Comparison of ENCODE assay signal across 13 cellular contexts in genomic region chr3:177904661-177905060, GRCh38.
A peak's percentile ranks its signal among the peaks of the same experiment; 100 is the strongest.
DNase-seq lines count a peak whose midpoint lies in the region; ATAC-seq and TF ChIP-seq lines count a peak whose summit lies in the region.
"Had no signal": no experiment of that assay in that cellular context is flagged by ENCODE, and none has a peak within 500 bp of the region (broad histone marks: within the 10 kb centered on the region; RNA-seq: fewer than 3 reads in every experiment).

No MANE protein-coding gene starts in this region.

- H3K27me3 ChIP-seq in lower lobe of right lung (ENCODE audit: low read depth) (no peaks in the 10 kb centered on the region), transverse colon (no peaks in the 10 kb centered on the region)

- TF ChIP-seq EP300 in Ishikawa (IDR thresholded peaks at IDR 0.05; ENCODE audit: borderline replicate concordance): no peak
- TF ChIP-seq EP300 in transverse colon (IDR thresholded peaks at IDR 0.05; ENCODE audit: low read depth): no peak

- TF ChIP-seq RAD21 in Ishikawa (IDR thresholded peaks at IDR 0.05; ENCODE audit: low read depth): no peak

- peak overlapping the region; percentile 71 for H3K27ac ChIP-seq in lower lobe of right lung
- peak overlapping the region; percentile 33 to 76 (median 67) for H3K27ac ChIP-seq in transverse colon

- no peak overlapping the region for H3K4me3 Mint-ChIP-seq in MCF 10A (ENCODE audit: unreplicated experiment)
- H3K4me3 Mint-ChIP-seq: activated CD4-positive, alpha-beta T cell treated with anti-CD3 and anti-CD28 coated beads, Interleukin-2, amount 10 ng/mL, durations not matched to agents 7 days and 5 days had no signal

- DNase-seq in MCF 10A (ENCODE audit: unreplicated experiment) (no peak), lower lobe of right lung (no peak), transverse colon (no peak), activated gamma-delta T cell (lab: John Stamatoyannopoulos, UW) (no peak), D341Med (ENCODE audit: low spot score) (no peak), DMS 273 (lab: John Stamatoyannopoulos, UW; ENCODE audit: unreplicated experiment) (no peak), DMS153 treated with DMSO at 0.1 percent for 48 hours (lab: John Stamatoyannopoulos, UW; ENCODE audit: unreplicated experiment) (no peak)
- DNase-seq: activated CD4-positive, alpha-beta T cell treated with anti-CD3 and anti-CD28 coated beads, Interleukin-2, amount 10 ng/mL, durations not matched to agents 7 days and 5 days; activated gamma-delta T cell treated with Interleukin-2 at 50 U/mL for 16 hours; DMS 273 treated with DMSO at 0.1 percent for 48 hours; effector CD4-positive, alpha-beta T cell; NCI-H1436 treated with DMSO at 0.1 percent for 48 hours had no signal

- TF ChIP-seq CTCF in MCF 10A (IDR thresholded peaks at IDR 0.05; ENCODE audit: unreplicated experiment): no peak
- no peak for TF ChIP-seq CTCF in lower lobe of right lung (IDR thresholded peaks at IDR 0.05)
- TF ChIP-seq CTCF in transverse colon (IDR thresholded peaks at IDR 0.05): no peak

- H3K4me1 ChIP-seq in lower lobe of right lung (peaks cover 22% of the 10 kb centered on the region), transverse colon (peaks cover 3 to 17% (median 9%) of the 10 kb centered on the region in 4 donors)

- POLR2A ChIA-PET in MCF 10A (lab: Yijun Ruan, JAX): interaction anchor here (0.7 to 1.7 kb wide), 2 partner anchors 28 to 41 kb away, joined by 3 to 4 read pairs; no protein-coding TSS in a partner anchor

- TF ChIP-seq POLR2A in transverse colon (IDR thresholded peaks at IDR 0.05): no peak

- H3K36me3 Mint-ChIP-seq in MCF 10A (ENCODE audit: insufficient read depth, unreplicated experiment): peaks cover 13% of the 10 kb centered on the region

- intact Hi-C loops in MCF 10A (cut with micrococcal nuclease) (no loop called here), lower lobe of right lung (cut with DNase I) (no loop called here), transverse colon (cut with DNase I; ENCODE audit: low total_unique reads) (no loop called here)

- CTCF ChIA-PET in MCF 10A (lab: Yijun Ruan, JAX): no interaction called here

- no peaks in the 10 kb centered on the region for H3K36me3 ChIP-seq in lower lobe of right lung
- no peaks in the 10 kb centered on the region for H3K36me3 ChIP-seq in transverse colon

- no peaks in the 10 kb centered on the region for H3K27me3 Mint-ChIP-seq in MCF 10A (ENCODE audit: insufficient read depth, unreplicated experiment)
- H3K27me3 Mint-ChIP-seq: activated CD4-positive, alpha-beta T cell treated with anti-CD3 and anti-CD28 coated beads, Interleukin-2, amount 10 ng/mL, durations not matched to agents 7 days and 5 days had no signal

- peaks cover 12% of the 10 kb centered on the region for H3K9me3 Mint-ChIP-seq in MCF 10A (ENCODE audit: unreplicated experiment)

- H3K4me3 ChIP-seq in lower lobe of right lung (no peak overlapping the region), transverse colon (no peak overlapping the region)

- ATAC-seq in lower lobe of right lung: peak in 1 of 2 donors; percentile 11

- H3K9me3 ChIP-seq in lower lobe of right lung: peaks cover 14% of the 10 kb centered on the region
- H3K9me3 ChIP-seq in transverse colon: peaks cover 5 to 13% of the 10 kb centered on the region in 2 donors

- no TSS peak for BruUV-seq in MCF 10A (replicated peaks; lab: Mats Ljungman, UMichigan)

- H3K4me1 Mint-ChIP-seq in MCF 10A (ENCODE audit: insufficient read depth, unreplicated experiment): peaks cover 36% of the 10 kb centered on the region
- H3K4me1 Mint-ChIP-seq: activated CD4-positive, alpha-beta T cell treated with anti-CD3 and anti-CD28 coated beads, Interleukin-2, amount 10 ng/mL, durations not matched to agents 7 days and 5 days had no signal

- in situ Hi-C loops in transverse colon (cut with MboI; ENCODE audit: low pct_ligation_motif_present in 1 of 4, low pct_unique_long_range_greater_than_20kb in 1 of 4, low sequenced_read_pairs in 3 of 4): no loop called here

- H3K27ac Mint-ChIP-seq in MCF 10A (ENCODE audit: low read depth, unreplicated experiment): peak overlapping the region; percentile 84
- H3K27ac Mint-ChIP-seq: activated CD4-positive, alpha-beta T cell treated with anti-CD3 and anti-CD28 coated beads, Interleukin-2, amount 10 ng/mL, durations not matched to agents 7 days and 5 days had no signal

TF ChIP-seq in Ishikawa, 13 proteins besides CTCF, POLR2A, EP300 and RAD21:
- 0 out of 2 replicates have a peak, but pooled peaks have one; percentile 12 for TF ChIP-seq MAX (IDR thresholded peaks at IDR 0.05)
- TF ChIP-seq, protein P1, sequence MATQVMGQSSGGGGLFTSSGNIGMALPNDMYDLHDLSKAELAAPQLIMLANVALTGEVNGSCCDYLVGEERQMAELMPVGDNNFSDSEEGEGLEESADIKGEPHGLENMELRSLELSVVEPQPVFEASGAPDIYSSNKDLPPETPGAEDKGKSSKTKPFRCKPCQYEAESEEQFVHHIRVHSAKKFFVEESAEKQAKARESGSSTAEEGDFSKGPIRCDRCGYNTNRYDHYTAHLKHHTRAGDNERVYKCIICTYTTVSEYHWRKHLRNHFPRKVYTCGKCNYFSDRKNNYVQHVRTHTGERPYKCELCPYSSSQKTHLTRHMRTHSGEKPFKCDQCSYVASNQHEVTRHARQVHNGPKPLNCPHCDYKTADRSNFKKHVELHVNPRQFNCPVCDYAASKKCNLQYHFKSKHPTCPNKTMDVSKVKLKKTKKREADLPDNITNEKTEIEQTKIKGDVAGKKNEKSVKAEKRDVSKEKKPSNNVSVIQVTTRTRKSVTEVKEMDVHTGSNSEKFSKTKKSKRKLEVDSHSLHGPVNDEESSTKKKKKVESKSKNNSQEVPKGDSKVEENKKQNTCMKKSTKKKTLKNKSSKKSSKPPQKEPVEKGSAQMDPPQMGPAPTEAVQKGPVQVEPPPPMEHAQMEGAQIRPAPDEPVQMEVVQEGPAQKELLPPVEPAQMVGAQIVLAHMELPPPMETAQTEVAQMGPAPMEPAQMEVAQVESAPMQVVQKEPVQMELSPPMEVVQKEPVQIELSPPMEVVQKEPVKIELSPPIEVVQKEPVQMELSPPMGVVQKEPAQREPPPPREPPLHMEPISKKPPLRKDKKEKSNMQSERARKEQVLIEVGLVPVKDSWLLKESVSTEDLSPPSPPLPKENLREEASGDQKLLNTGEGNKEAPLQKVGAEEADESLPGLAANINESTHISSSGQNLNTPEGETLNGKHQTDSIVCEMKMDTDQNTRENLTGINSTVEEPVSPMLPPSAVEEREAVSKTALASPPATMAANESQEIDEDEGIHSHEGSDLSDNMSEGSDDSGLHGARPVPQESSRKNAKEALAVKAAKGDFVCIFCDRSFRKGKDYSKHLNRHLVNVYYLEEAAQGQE (IDR thresholded peaks at IDR 0.05; ENCODE audit: low read depth): no peak
- no peak for TF ChIP-seq YY1 (IDR thresholded peaks at IDR 0.05; ENCODE audit: low read depth)
- no peak for TF ChIP-seq EGR1 (IDR thresholded peaks at IDR 0.05)
- no peak for TF ChIP-seq ZBTB7A (IDR thresholded peaks at IDR 0.05; ENCODE audit: low read depth)
- no peak for TF ChIP-seq NFIC (IDR thresholded peaks at IDR 0.05)
- TF ChIP-seq, protein P2, sequence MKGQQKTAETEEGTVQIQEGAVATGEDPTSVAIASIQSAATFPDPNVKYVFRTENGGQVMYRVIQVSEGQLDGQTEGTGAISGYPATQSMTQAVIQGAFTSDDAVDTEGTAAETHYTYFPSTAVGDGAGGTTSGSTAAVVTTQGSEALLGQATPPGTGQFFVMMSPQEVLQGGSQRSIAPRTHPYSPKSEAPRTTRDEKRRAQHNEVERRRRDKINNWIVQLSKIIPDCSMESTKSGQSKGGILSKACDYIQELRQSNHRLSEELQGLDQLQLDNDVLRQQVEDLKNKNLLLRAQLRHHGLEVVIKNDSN (IDR thresholded peaks at IDR 0.05): no peak
